Comparison of ENCODE assay signal across 26 cellular contexts in genomic region chr11:127224276-127224675, GRCh38.
"Had no signal": no experiment of that assay in that cellular context is flagged by ENCODE, and none has a peak within 500 bp of the region (broad histone marks: within the 10 kb centered on the region; RNA-seq: fewer than 3 reads in every experiment).

No MANE protein-coding gene starts in this region.

- ATAC-seq: stimulated activated effector memory CD8-positive, alpha-beta T cell treated with anti-CD3 and anti-CD28 coated beads, Interleukin-12 subunit alpha, Interleukin-12 subunit beta, amount 100 ng/mL, for 72 hours; stimulated activated memory B cell treated with anti-CD40 and anti-IgM and Interleukin-4, amounts not matched to agents 10 μg/mL and 1 μg/mL and 100 μg/mL, for 72 hours; stimulated activated naive B cell treated with anti-CD40 and anti-IgM and Interleukin-4, amounts not matched to agents 10 μg/mL and 1 μg/mL and 100 μg/mL, for 72 hours; stimulated activated naive CD8-positive, alpha-beta T cell treated with anti-CD3 and anti-CD28 coated beads, Interleukin-15, amount 100 ng/mL, for 72 hours; stimulated activated naive CD8-positive, alpha-beta T cell treated with anti-CD3 and anti-CD28 coated beads, Interleukin-15, Interleukin-2, amounts not matched to agents 100 U/mL and 50 U/mL, for 24 hours; upper lobe of right lung had no signal

- H3K9me3 ChIP-seq: stomach, suprapubic skin, testis, thoracic aorta, thyroid gland, tibial artery, tibial nerve, transverse colon, upper lobe of left lung, upper lobe of right lung, uterus, vagina had no signal

- H3K4me3 ChIP-seq: stomach, suprapubic skin, testis, thoracic aorta, thyroid gland, tibial artery, tibial nerve, transverse colon, upper lobe of left lung, upper lobe of right lung, uterus, vagina had no signal

- DNase-seq: stimulated activated CD4-positive, alpha-beta T cell treated with anti-CD3 and anti-CD28 coated beads, Interleukin-2, amount 100 ng/mL, for 48 hours; stimulated activated CD4-positive, alpha-beta T cell treated with anti-CD3 and anti-CD28 coated beads, Interleukin-4, amount 100 ng/mL, for 1 hour; stimulated activated CD4-positive, alpha-beta T cell treated with anti-CD3 and anti-CD28 coated beads, Interleukin-4, amount 100 ng/mL, for 24 hours; stimulated activated CD4-positive, alpha-beta T cell treated with anti-CD3 and anti-CD28 coated beads, Interleukin-4, amount 100 ng/mL, for 4 hours; stimulated activated CD8-positive, alpha-beta memory T cell treated with anti-CD3 and anti-CD28 coated beads, Interleukin-4, amount 100 ng/mL, for 48 hours; stimulated activated naive B cell treated with anti-CD40 and anti-IgM and Interleukin-4, amounts not matched to agents 10 μg/mL and 1 μg/mL and 100 μg/mL, for 72 hours; stimulated activated naive CD4-positive, alpha-beta T cell; stimulated activated naive CD4-positive, alpha-beta T cell treated with Interleukin-2 at 50 U/mL for 16 hours; stimulated activated naive CD8-positive, alpha-beta T cell treated with anti-CD3 and anti-CD28 coated beads, Interleukin-15, amount 100 ng/mL, for 72 hours; stimulated activated naive CD8-positive, alpha-beta T cell treated with anti-CD3 and anti-CD28 coated beads, Interleukin-15, Interleukin-2, amounts not matched to agents 100 U/mL and 50 U/mL, for 24 hours; stomach; substantia nigra; testis; thyroid gland; tibial artery; transverse colon; trophoblast cell; upper lobe of left lung; upper lobe of right lung; uterus had no signal

- H3K27ac ChIP-seq: stomach, suprapubic skin, testis, thoracic aorta, thyroid gland, tibial artery, tibial nerve, transverse colon, upper lobe of left lung, upper lobe of right lung, uterus, vagina had no signal

- H3K4me1 ChIP-seq: stomach, suprapubic skin, testis, thyroid gland, tibial artery, tibial nerve, transverse colon, upper lobe of left lung, upper lobe of right lung, uterus, vagina had no signal

- H3K36me3 ChIP-seq: stomach, suprapubic skin, thoracic aorta, thyroid gland, tibial artery, tibial nerve, transverse colon, upper lobe of left lung, upper lobe of right lung, uterus, vagina had no signal

- H3K27me3 ChIP-seq: suprapubic skin, testis, thyroid gland, tibial artery, tibial nerve, transverse colon, upper lobe of left lung, upper lobe of right lung, uterus, vagina had no signal
